ENCODE assay signal across 14 cellular contexts in genomic region chr15:68224546-68225250, GRCh38. TPM values are rescaled to one million over a fixed set of nuclear protein-coding genes. Genes with fewer than 3 reads are reported as not detected.
DNase-seq lines count a peak whose midpoint lies in the region; ATAC-seq, FAIRE-seq and TF ChIP-seq lines count a peak whose summit lies in the region.
"Had no signal": no experiment of that assay in that cellular context is flagged by ENCODE, and none has a peak within 500 bp of the region (broad histone marks: within the 10 kb centered on the region; RNA-seq: fewer than 3 reads in every experiment).

No MANE protein-coding gene starts in this region.

- 78% methylated on average over 3 of the region's 3 CpGs; no CpG with 5 or more reads in 1 of the 2 experiments for WGBS in H1 (ENCODE audit: extremely low coverage in 1 of 2, insufficient coverage in 1 of 2, insufficient read length in 1 of 2, insufficient replicate concordance in 2 of 2, low coverage in 1 of 2, low lambda C conversion rate in 2 of 2, missing lambda C conversion rate in 1 of 2), 2 experiments
- 83% methylated on average over 3 of the region's 3 CpGs for WGBS in mammary epithelial cell (ENCODE audit: low coverage, missing lambda C conversion rate)

- H3K4me3 ChIP-seq in H1 (ENCODE audit: extremely low read depth in 1 of 4, insufficient read depth in 2 of 4, low read depth in 3 of 4, low read length in 4 of 4) (no peak overlapping the region), lower lobe of right lung (no peak overlapping the region), mammary epithelial cell (replicated peaks in 1 of 3; ENCODE audit: insufficient read depth in 1 of 3, low read depth in 2 of 3, low read length in 3 of 3) (no peak overlapping the region)
- H3K4me3 ChIP-seq: ascending aorta, PC-9 had no signal

- no peak overlapping the region for H4K8ac ChIP-seq in H1 (ENCODE audit: extremely low read depth, insufficient read depth, low read length)

- no peak overlapping the region for H3K27ac ChIP-seq in H1 (ENCODE audit: low read depth, low read length)
- no peak overlapping the region for H3K27ac ChIP-seq in lower lobe of right lung
- H3K27ac ChIP-seq in mammary epithelial cell (ENCODE audit: insufficient read depth, low read depth, low read length), result no peak overlapping the region
- H3K27ac ChIP-seq: ascending aorta, C4-2B, PC-9 had no signal

- no peak for TF ChIP-seq EP300 in H1 (IDR thresholded peaks at IDR 0.05; ENCODE audit: borderline replicate concordance in 1 of 2, low read depth in 2 of 2, low read length in 2 of 2)

- DNase-seq in activated naive CD8-positive, alpha-beta T cell treated with anti-CD3 and anti-CD28 coated beads for 36 hours, result no peak
- DNase-seq in NCI-H524 (lab: John Stamatoyannopoulos, UW), result peak; percentile 37 to 82
- DNase-seq in H1 (ENCODE audit: low read depth in 1 of 2, low spot score in 2 of 2), result peak in 1 of 2 experiments; percentile 29
- DNase-seq in HuH-7.5 (ENCODE audit: low spot score), result no peak
- DNase-seq in lower lobe of right lung, result no peak
- no peak for DNase-seq in RCC 7860 (ENCODE audit: low spot score)
- DNase-seq in mammary epithelial cell, result no peak
- DNase-seq: activated CD4-positive, alpha-beta T cell treated with anti-CD3 and anti-CD28 coated beads for 48 hours; nephron progenitor cell; PC-9; stimulated activated naive CD8-positive, alpha-beta T cell treated with anti-CD3 and anti-CD28 coated beads, Interleukin-15, amount 100 ng/mL, for 72 hours had no signal

- no peak overlapping the region for H3K4ac ChIP-seq in H1 (replicated peaks; ENCODE audit: insufficient read length, low read depth, low read length)

- H3K79me2 ChIP-seq in H1 (ENCODE audit: control insufficient read depth in 1 of 2, insufficient read depth in 2 of 2, low read length in 2 of 2), result peaks cover 33 to 71% of the 10 kb centered on the region in 2 experiments
- peaks cover 72% of the 10 kb centered on the region for H3K79me2 ChIP-seq in mammary epithelial cell (ENCODE audit: insufficient read depth, low read length)

- H3K9me3 Mint-ChIP-seq in activated naive CD8-positive, alpha-beta T cell (ENCODE audit: low read depth), result no peaks in the 10 kb centered on the region
- no peaks in the 10 kb centered on the region for H3K9me3 Mint-ChIP-seq in activated naive CD8-positive, alpha-beta T cell treated with anti-CD3 and anti-CD28 coated beads for 36 hours
- H3K9me3 Mint-ChIP-seq: stimulated activated naive CD8-positive, alpha-beta T cell treated with anti-CD3 and anti-CD28 coated beads, Interleukin-15, amount 100 ng/mL, for 72 hours had no signal

- FAIRE-seq in H1 (lab: Jason Lieb, UNC) (no peak), RCC 7860 (lab: Jason Lieb, UNC) (no peak)

- peaks cover 0 to 16% (median 4%) of the 10 kb centered on the region in 4 experiments; a peak in 4 of 8 replicates for H3K36me3 ChIP-seq in H1 (ENCODE audit: control insufficient read depth in 2 of 4, insufficient read depth in 4 of 4, low read length in 3 of 4)
- no peaks in the 10 kb centered on the region for H3K36me3 ChIP-seq in lower lobe of right lung
- H3K36me3 ChIP-seq in mammary epithelial cell (ENCODE audit: insufficient read depth, low read length), result no peaks in the 10 kb centered on the region
- H3K36me3 ChIP-seq: ascending aorta had no signal

- peaks cover 9% of the 10 kb centered on the region; the same call in 1 of the 2 replicates for H3K23me2 ChIP-seq in H1 (ENCODE audit: low read depth, low read length)

- TF ChIP-seq RAD21 in H1 (IDR thresholded peaks at IDR 0.05 in 1 of 2, conservative IDR thresholded peaks at IDR 0.05 in 1 of 2; ENCODE audit: low read depth in 2 of 2, low read length in 2 of 2), result no peak

- H3K4me1 ChIP-seq in H1 (replicated peaks in 1 of 4; ENCODE audit: control insufficient read depth in 3 of 4, insufficient read depth in 4 of 4, low read length in 3 of 4), result peaks cover 6 to 9% (median 7%) of the 10 kb centered on the region in 4 experiments
- peaks cover 14% of the 10 kb centered on the region for H3K4me1 ChIP-seq in lower lobe of right lung
- H3K4me1 ChIP-seq in mammary epithelial cell (ENCODE audit: insufficient read depth, low read length), result peaks cover 8% of the 10 kb centered on the region

- H4K91ac ChIP-seq in H1 (replicated peaks; ENCODE audit: insufficient read length, low read length), result no peak overlapping the region

- H3K79me1 ChIP-seq in H1 (ENCODE audit: low read depth, low read length), result peaks cover 33% of the 10 kb centered on the region

- H3K27me3 ChIP-seq in H1 (replicated peaks in 1 of 4; ENCODE audit: control insufficient read depth in 3 of 4, extremely low read depth in 1 of 4, insufficient read depth in 3 of 4, low read length in 3 of 4) (no peaks in the 10 kb centered on the region), lower lobe of right lung (ENCODE audit: low read depth) (no peaks in the 10 kb centered on the region), mammary epithelial cell (ENCODE audit: insufficient read depth, low read length) (no peaks in the 10 kb centered on the region)
- H3K27me3 ChIP-seq: ascending aorta had no signal

- 0 out of 2 replicates have a peak overlapping the region, but pooled peaks have one; percentile 75 for H2AK5ac ChIP-seq in H1 (ENCODE audit: low read depth, low read length)

- no peak for TF ChIP-seq CTCF in H1 (IDR thresholded peaks at IDR 0.05; ENCODE audit: control extremely low read depth in 1 of 3, insufficient read depth in 1 of 3, low read depth in 1 of 3, low read length in 3 of 3)
- no peak for TF ChIP-seq CTCF in lower lobe of right lung (IDR thresholded peaks at IDR 0.05)
- TF ChIP-seq CTCF in mammary epithelial cell (conservative IDR thresholded peaks at IDR 0.05 in 1 of 2, IDR thresholded peaks at IDR 0.05 in 1 of 2; ENCODE audit: extremely low read depth in 1 of 2, insufficient read depth in 1 of 2, low read depth in 1 of 2, low read length in 2 of 2), result no peak

- H3K4me3 Mint-ChIP-seq in activated naive CD8-positive, alpha-beta T cell, result peak overlapping the region; percentile 42
- H3K4me3 Mint-ChIP-seq in activated naive CD8-positive, alpha-beta T cell treated with anti-CD3 and anti-CD28 coated beads for 36 hours, result no peak overlapping the region
- H3K4me3 Mint-ChIP-seq: nephron progenitor cell had no signal

- H3K23ac ChIP-seq in H1 (ENCODE audit: insufficient read length), result no peak overlapping the region

- H2BK15ac ChIP-seq in H1 (ENCODE audit: low read length), result no peak overlapping the region

- H3K4me1 Mint-ChIP-seq in activated naive CD8-positive, alpha-beta T cell (ENCODE audit: low read depth), result peaks cover 34% of the 10 kb centered on the region
- peaks cover 28% of the 10 kb centered on the region for H3K4me1 Mint-ChIP-seq in activated naive CD8-positive, alpha-beta T cell treated with anti-CD3 and anti-CD28 coated beads for 36 hours

- intact Hi-C loops in lower lobe of right lung (cut with DNase I) (no loop called here), mammary epithelial cell (cut with micrococcal nuclease) (no loop called here)

- H3K56ac ChIP-seq in H1 (replicated peaks; ENCODE audit: insufficient read length, low read depth, low read length), result no peak overlapping the region

- H3K9me3 ChIP-seq in H1 (ENCODE audit: insufficient read depth in 2 of 2, low read depth in 1 of 2, low read length in 1 of 2) (peaks cover 0 to 15% of the 10 kb centered on the region in 2 experiments; a peak in 2 of 4 replicates), lower lobe of right lung (no peaks in the 10 kb centered on the region), mammary epithelial cell (replicated peaks; ENCODE audit: insufficient read depth, low read length) (no peaks in the 10 kb centered on the region)
- H3K9me3 ChIP-seq: ascending aorta had no signal

- in situ Hi-C loops in mammary epithelial cell (cut with MboI; ENCODE audit: low sequenced_read_pairs in 2 of 2), result loop anchor here in 1 of 2 donors (25.0 kb wide), 1 partner anchor 163 kb away; no protein-coding TSS in a partner anchor

- no peak overlapping the region for H3K18ac ChIP-seq in H1 (ENCODE audit: extremely low read depth, low read length)

- no peak for ATAC-seq in lower lobe of right lung
- ATAC-seq: stimulated activated naive CD8-positive, alpha-beta T cell treated with anti-CD3 and anti-CD28 coated beads, Interleukin-15, amount 100 ng/mL, for 72 hours had no signal

- no peak overlapping the region for H3K4me2 ChIP-seq in H1 (ENCODE audit: insufficient read depth in 1 of 2, low read depth in 2 of 2, low read length in 2 of 2)
- no peak overlapping the region for H3K4me2 ChIP-seq in mammary epithelial cell (ENCODE audit: insufficient read depth, low read depth, low read length)
- H3K4me2 ChIP-seq: PC-9 had no signal

- no peak overlapping the region for H3K27ac Mint-ChIP-seq in activated naive CD8-positive, alpha-beta T cell
- no peak overlapping the region for H3K27ac Mint-ChIP-seq in activated naive CD8-positive, alpha-beta T cell treated with anti-CD3 and anti-CD28 coated beads for 36 hours
- H3K27ac Mint-ChIP-seq: nephron progenitor cell had no signal

- H3K36me3 Mint-ChIP-seq in activated naive CD8-positive, alpha-beta T cell, result peaks cover 2% of the 10 kb centered on the region
- H3K36me3 Mint-ChIP-seq in activated naive CD8-positive, alpha-beta T cell treated with anti-CD3 and anti-CD28 coated beads for 36 hours, result peaks cover 49% of the 10 kb centered on the region

- H3K27me3 Mint-ChIP-seq in activated naive CD8-positive, alpha-beta T cell, result no peaks in the 10 kb centered on the region
- no peaks in the 10 kb centered on the region for H3K27me3 Mint-ChIP-seq in activated naive CD8-positive, alpha-beta T cell treated with anti-CD3 and anti-CD28 coated beads for 36 hours
- H3K27me3 Mint-ChIP-seq: stimulated activated naive CD8-positive, alpha-beta T cell treated with anti-CD3 and anti-CD28 coated beads, Interleukin-15, amount 100 ng/mL, for 72 hours had no signal

- dilution Hi-C loops in mammary epithelial cell (cut with HindIII; ENCODE audit: low sequenced_read_pairs), result no loop called here

- no peak overlapping the region for H3K14ac ChIP-seq in H1 (ENCODE audit: insufficient read length)

- H2BK20ac ChIP-seq in H1 (ENCODE audit: low read length), result no peak overlapping the region

- H2AFZ ChIP-seq in H1 (ENCODE audit: low read length) (no peak overlapping the region), mammary epithelial cell (ENCODE audit: low read depth, low read length) (no peak overlapping the region)
- H2AFZ ChIP-seq: PC-9 had no signal

- H2BK12ac ChIP-seq in H1 (ENCODE audit: low read depth, low read length), result no peak overlapping the region

- BruUV-seq in mammary epithelial cell (replicated peaks; lab: Mats Ljungman, UMichigan), result no TSS peak

- no peak overlapping the region for H2BK5ac ChIP-seq in H1 (ENCODE audit: low read depth, low read length)

- CTCF ChIA-PET in H1 (lab: Charles Lee; ENCODE audit: partially characterized antibody) (interaction anchor here (0.7 to 2.1 kb wide), 3 partner anchors 13 to 338 kb away, joined by 3 to 7 read pairs (median 3); no protein-coding TSS in a partner anchor), mammary epithelial cell (lab: Charles Lee; ENCODE audit: low non-redundant PET) (no interaction called here)

- H4K20me1 ChIP-seq in H1 (replicated peaks in 1 of 2; ENCODE audit: control insufficient read depth in 1 of 2, insufficient read depth in 2 of 2, low read length in 2 of 2), result peaks cover 4 to 11% of the 10 kb centered on the region in 2 experiments
- H4K20me1 ChIP-seq in mammary epithelial cell (ENCODE audit: insufficient read depth, low read length), result no peaks in the 10 kb centered on the region

- H3K9ac ChIP-seq in H1 (replicated peaks in 1 of 4; ENCODE audit: extremely low read depth in 1 of 4, low read depth in 3 of 4, low read length in 3 of 4) (no peak overlapping the region; a peak in 1 of 7 replicates), mammary epithelial cell (ENCODE audit: insufficient read depth, low read length) (no peak overlapping the region)

- TF ChIP-seq POLR2A in H1 (IDR thresholded peaks at IDR 0.05; ENCODE audit: control extremely low read depth in 1 of 2, low read depth in 2 of 2, low read length in 2 of 2), result no peak

- no peak overlapping the region for H4K5ac ChIP-seq in H1 (ENCODE audit: insufficient read length, low read depth, low read length)

- H2BK120ac ChIP-seq in H1 (replicated peaks; ENCODE audit: low read depth, low read length), result peak overlapping the region; percentile 19

- POLR2A ChIA-PET in H1 (lab: Charles Lee; ENCODE audit: partially characterized antibody), result interaction anchor here (1.3 to 2.3 kb wide), 5 partner anchors 10 to 117 kb away, joined by 3 to 11 read pairs (median 5); no protein-coding TSS in a partner anchor

RNA-seq across cellular contexts. Expression of gene CLN6, which starts 4.8 kb away (rescaled TPM):
- 10 to 100 TPM; 67.7 to 72.0 TPM for total RNA-seq in activated naive CD8-positive, alpha-beta T cell treated with anti-CD3 and anti-CD28 coated beads for 36 hours
- 60.0 and 62.3 TPM in 2 replicates for total RNA-seq in H1 (2021; fragmentation: NEBNext Ultra II Directional; extraction: Animal tissue kit (Norgen Biotek cat#: 25700))
- polyA plus RNA-seq in H1 (2011; rRNA removed), result 137 and 140 TPM in 2 replicates
- 83.3 TPM for polyA plus RNA-seq in H1 (2011; cell fraction: cytosol; rRNA removed)
- polyA plus RNA-seq in H1 (2011; cell fraction: nucleus; rRNA removed), result 151 TPM
- polyA plus RNA-seq in H1 (2012, experiment 1 of 2), result 40.9 to 66.3 TPM (median 64.6 TPM) in 4 replicates
- polyA plus RNA-seq in H1 (2012, experiment 2 of 2), result 62.3 TPM
- 62.0 TPM for polyA plus RNA-seq in H1 (2013, experiment 1 of 2)
- 74.5 TPM for polyA plus RNA-seq in H1 (2013, experiment 2 of 2)
- 182 and 205 TPM in 2 replicates for polyA minus RNA-seq in H1 (2011; rRNA and poly(A)+ RNA removed)
- polyA minus RNA-seq in H1 (2011; cell fraction: cytosol; rRNA and poly(A)+ RNA removed), result 53.9 TPM
- 87.0 TPM for polyA minus RNA-seq in H1 (2011; cell fraction: nucleus; rRNA and poly(A)+ RNA removed)
- total RNA-seq in lower lobe of right lung, result 37.9 TPM
- total RNA-seq in mammary epithelial cell, result 10 to 100 TPM; 18.7 to 40.9 TPM
- polyA plus RNA-seq in mammary epithelial cell, result 48.0 TPM
- 86.5 TPM for polyA minus RNA-seq in mammary epithelial cell

RNA-seq across cellular contexts. Expression of gene CALML4, which starts 19.6 kb away (rescaled TPM):
- total RNA-seq in activated naive CD8-positive, alpha-beta T cell treated with anti-CD3 and anti-CD28 coated beads for 36 hours, result 1 to 10 TPM; 5.4 to 7.4 TPM
- 9.3 and 12.5 TPM in 2 replicates for total RNA-seq in H1 (2021; fragmentation: NEBNext Ultra II Directional; extraction: Animal tissue kit (Norgen Biotek cat#: 25700))
- 3.5 and 3.8 TPM in 2 replicates for polyA plus RNA-seq in H1 (2011; rRNA removed)
- 6.9 TPM for polyA plus RNA-seq in H1 (2011; cell fraction: cytosol; rRNA removed)
- polyA plus RNA-seq in H1 (2011; cell fraction: nucleus; rRNA removed), result 9.3 TPM
- 9.9 to 16.6 TPM (median 13.0 TPM) in 4 replicates for polyA plus RNA-seq in H1 (2012, experiment 1 of 2)
- 5.2 TPM for polyA plus RNA-seq in H1 (2012, experiment 2 of 2)
- 21.4 TPM for polyA plus RNA-seq in H1 (2013, experiment 1 of 2)
- polyA plus RNA-seq in H1 (2013, experiment 2 of 2), result 22.4 TPM
- polyA minus RNA-seq in H1 (2011; rRNA and poly(A)+ RNA removed), result 4.7 and 5.8 TPM in 2 replicates
- polyA minus RNA-seq in H1 (2011; cell fraction: cytosol; rRNA and poly(A)+ RNA removed), result 4.7 TPM
- polyA minus RNA-seq in H1 (2011; cell fraction: nucleus; rRNA and poly(A)+ RNA removed), result 10.9 TPM
- 7.3 TPM for total RNA-seq in lower lobe of right lung
- 1 to 10 TPM; 1.2 to 5.6 TPM for total RNA-seq in mammary epithelial cell
- 1.9 TPM for polyA plus RNA-seq in mammary epithelial cell
- polyA minus RNA-seq in mammary epithelial cell, result 0.78 TPM

RNA-seq across cellular contexts. Expression of gene FEM1B, which starts 52.8 kb away (rescaled TPM):
- total RNA-seq in activated naive CD8-positive, alpha-beta T cell treated with anti-CD3 and anti-CD28 coated beads for 36 hours, result 10 to 100 TPM; 37.0 to 44.1 TPM
- total RNA-seq in H1 (2021; fragmentation: NEBNext Ultra II Directional; extraction: Animal tissue kit (Norgen Biotek cat#: 25700)), result 72.9 and 83.8 TPM in 2 replicates
- polyA plus RNA-seq in H1 (2011; rRNA removed) (21.2 and 36.1 TPM in 2 replicates), mammary epithelial cell (51.5 TPM)
- polyA plus RNA-seq in H1 (2011; cell fraction: cytosol; rRNA removed), result 36.7 TPM
- 75.5 TPM for polyA plus RNA-seq in H1 (2011; cell fraction: nucleus; rRNA removed)
- polyA plus RNA-seq in H1 (2012, experiment 1 of 2), result 42.3 to 65.4 TPM (median 49.3 TPM) in 4 replicates
- 2.1 TPM for polyA plus RNA-seq in H1 (2012, experiment 2 of 2)
- 28.4 TPM for polyA plus RNA-seq in H1 (2013, experiment 1 of 2)
- polyA plus RNA-seq in H1 (2013, experiment 2 of 2), result 27.2 TPM
- 568 and 799 TPM in 2 replicates for polyA minus RNA-seq in H1 (2011; rRNA and poly(A)+ RNA removed)
- 135 TPM for polyA minus RNA-seq in H1 (2011; cell fraction: cytosol; rRNA and poly(A)+ RNA removed)
- polyA minus RNA-seq in H1 (2011; cell fraction: nucleus; rRNA and poly(A)+ RNA removed), result 269 TPM
- total RNA-seq in lower lobe of right lung (55.3 TPM), mammary epithelial cell (100 to 1,000 TPM in 1 of 2 donors, 10 to 100 TPM in 1; 86.6 to 105 TPM)
- 81.8 TPM for polyA minus RNA-seq in mammary epithelial cell

Comparison
In these comparisons a context has a peak if more than half of its experiments do, and no peak if none do; other contexts are left out.
1. DNase-seq: peak in NCI-H524 (2 of 2); none in activated naive CD8-positive, alpha-beta T cell treated with anti-CD3 and anti-CD28 coated beads for 36 hours (single experiment), HuH-7.5 (single experiment), lower lobe of right lung (single experiment), RCC 7860 (single experiment) and mammary epithelial cell (single experiment).